9 cellular contexts compared by ENCODE assay signal in genomic region chr17:40646791-40647548, GRCh38. TPM values are rescaled to one million over a fixed set of nuclear protein-coding genes. Genes with fewer than 3 reads are reported as not detected.
DNase-seq lines count a peak whose midpoint lies in the region; ATAC-seq and TF ChIP-seq lines count a peak whose summit lies in the region.
"Had no signal": no experiment of that assay in that cellular context is flagged by ENCODE, and none has a peak within 500 bp of the region (broad histone marks: within the 10 kb centered on the region; RNA-seq: fewer than 3 reads in every experiment).

No MANE protein-coding gene starts in this region.

- peaks cover 0 to 35% (median 0%) of the 10 kb centered on the region in 3 donors for H3K36me3 ChIP-seq in esophagus squamous epithelium
- H3K36me3 ChIP-seq in neural progenitor cell, result peaks cover 16% of the 10 kb centered on the region

- peak overlapping the region; percentile 99 for H3K9ac ChIP-seq in neural progenitor cell

- H3K4me3 ChIP-seq in esophagus squamous epithelium (peak overlapping the region; percentile 86 to 99 (median 86)), neural progenitor cell (peak overlapping the region; percentile 87)

- H3K27me3 ChIP-seq in esophagus squamous epithelium (no peaks in the 10 kb centered on the region), neural progenitor cell (no peaks in the 10 kb centered on the region)

- peak overlapping the region; percentile 91 for H2AFZ ChIP-seq in neural progenitor cell (replicated peaks)

- peaks cover 48% of the 10 kb centered on the region for H4K20me1 ChIP-seq in neural progenitor cell (ENCODE audit: low read depth)

- H3K27me3 Mint-ChIP-seq in neural progenitor cell (ENCODE audit: insufficient read depth, low read depth), result peaks cover 3% of the 10 kb centered on the region

- H3F3A ChIP-seq in neural progenitor cell (ENCODE audit: low read depth), result peaks cover 16% of the 10 kb centered on the region

- H3K4me3 Mint-ChIP-seq in neural progenitor cell, result peak overlapping the region; percentile 95

- H3K79me2 ChIP-seq in neural progenitor cell (ENCODE audit: low read depth), result peaks cover 57% of the 10 kb centered on the region

- no peak for TF ChIP-seq POLR2A in esophagus squamous epithelium (IDR thresholded peaks at IDR 0.05)

- ATAC-seq in HG03354 (IDR thresholded peaks at IDR 0.05; ENCODE audit: poor library complexity, severe bottlenecking, unreplicated experiment), result peak; percentile 32

- peaks cover 12% of the 10 kb centered on the region for H3K36me3 Mint-ChIP-seq in neural progenitor cell

- H3K9me3 Mint-ChIP-seq in neural progenitor cell, result no peaks in the 10 kb centered on the region

- H3K27ac ChIP-seq in esophagus squamous epithelium (peak overlapping the region; percentile 97 to 99 (median 98)), neural progenitor cell (peak overlapping the region; percentile 98)

- TF ChIP-seq CTCF in esophagus squamous epithelium (IDR thresholded peaks at IDR 0.05) (no peak), neural progenitor cell (IDR thresholded peaks at IDR 0.05) (no peak)

- H3K4me2 ChIP-seq in neural progenitor cell, result peak overlapping the region; percentile 80

- DNase-seq in stimulated activated CD4-positive, alpha-beta T cell treated with anti-CD3 and anti-CD28 coated beads, Interleukin-15, amount 100 ng/mL, for 48 hours (ENCODE audit: low read depth in 2 of 2), result peak; percentile 12 to 15
- no peak for DNase-seq in stimulated activated CD4-positive, alpha-beta T cell treated with anti-CD3 and anti-CD28 coated beads, Interleukin-12 subunit alpha, Interleukin-12 subunit beta, amount 100 ng/mL, for 4 hours
- DNase-seq in T-helper 22 cell (ENCODE audit: low read depth) (peak; percentile 15), esophagus squamous epithelium (lab: John Stamatoyannopoulos, UW) (no peak), neural progenitor cell (ENCODE audit: low spot score) (peak; percentile 62), amygdala (lab: John Stamatoyannopoulos, UW) (no peak), HT-29 (ENCODE audit: low spot score) (no peak)

- H3K27ac Mint-ChIP-seq in neural progenitor cell, result peak overlapping the region; percentile 99

- intact Hi-C loops in esophagus squamous epithelium (cut with DNase I), result no loop called here

- 10 to 13% methylated on average over 12 to 16 of the region's 16 CpGs for WGBS in esophagus squamous epithelium, 2 donors

- H3K4me1 ChIP-seq in esophagus squamous epithelium (peaks cover 11 to 44% (median 24%) of the 10 kb centered on the region in 3 donors), neural progenitor cell (peaks cover 24% of the 10 kb centered on the region)

- H3K4me1 Mint-ChIP-seq in neural progenitor cell, result peaks cover 20% of the 10 kb centered on the region

- H3K9me3 ChIP-seq in esophagus squamous epithelium (no peaks in the 10 kb centered on the region), neural progenitor cell (ENCODE audit: low read depth) (no peaks in the 10 kb centered on the region)

RNA-seq across cellular contexts. Expression of gene SMARCE1, which starts 0.6 kb away (rescaled TPM):
- 10 to 100 TPM; 47.2 to 89.3 (median 62.5) TPM for total RNA-seq in esophagus squamous epithelium
- total RNA-seq in neural progenitor cell (ENCODE audit: low replicate concordance), result 179 and 237 TPM in 2 replicates
- 30.0 and 34.8 TPM in 2 replicates for total RNA-seq in HT-29 (2014; rRNA removed; shearing (Covaris generic))

RNA-seq across cellular contexts. Expression of gene KRT222, which starts 18.0 kb away (rescaled TPM):
- total RNA-seq in esophagus squamous epithelium (1 to 10 TPM in 2 of 4 donors, under 1 TPM in 1, not detected in 1; 0.79 to 1.8 (median 1.3) TPM), neural progenitor cell (ENCODE audit: low replicate concordance) (0.39 and 2.8 TPM in 2 replicates)
- total RNA-seq in HT-29 (2014; rRNA removed; shearing (Covaris generic)), result not detected in 2 replicates
- total RNA-seq: NCI-H460 had no signal

RNA-seq across cellular contexts. Expression of gene KRT24, which starts 56.6 kb away (rescaled TPM):
- 100 to 1,000 TPM in 1 of 4 donors, 10 to 100 TPM in 1, 1 to 10 TPM in 2; 5.5 to 369 (median 23.4) TPM for total RNA-seq in esophagus squamous epithelium
- total RNA-seq in neural progenitor cell (ENCODE audit: low replicate concordance), result not detected in 2 replicates
- not detected in 2 replicates for total RNA-seq in HT-29 (2014; rRNA removed; shearing (Covaris generic))
- total RNA-seq: NCI-H460 had no signal

Comparison
In these comparisons a context has a peak if more than half of its experiments do, and no peak if none do; other contexts are left out.
1. DNase-seq: peak in stimulated activated CD4-positive, alpha-beta T cell treated with anti-CD3 and anti-CD28 coated beads, Interleukin-15, amount 100 ng/mL, for 48 hours (2 of 2), T-helper 22 cell (single experiment) and neural progenitor cell (single experiment); none in stimulated activated CD4-positive, alpha-beta T cell treated with anti-CD3 and anti-CD28 coated beads, Interleukin-12 subunit alpha, Interleukin-12 subunit beta, amount 100 ng/mL, for 4 hours (single experiment), esophagus squamous epithelium (single experiment), amygdala (0 of 56) and HT-29 (single experiment).